ENCODE assay signal across 1 cellular context in the genomic region with DNA sequence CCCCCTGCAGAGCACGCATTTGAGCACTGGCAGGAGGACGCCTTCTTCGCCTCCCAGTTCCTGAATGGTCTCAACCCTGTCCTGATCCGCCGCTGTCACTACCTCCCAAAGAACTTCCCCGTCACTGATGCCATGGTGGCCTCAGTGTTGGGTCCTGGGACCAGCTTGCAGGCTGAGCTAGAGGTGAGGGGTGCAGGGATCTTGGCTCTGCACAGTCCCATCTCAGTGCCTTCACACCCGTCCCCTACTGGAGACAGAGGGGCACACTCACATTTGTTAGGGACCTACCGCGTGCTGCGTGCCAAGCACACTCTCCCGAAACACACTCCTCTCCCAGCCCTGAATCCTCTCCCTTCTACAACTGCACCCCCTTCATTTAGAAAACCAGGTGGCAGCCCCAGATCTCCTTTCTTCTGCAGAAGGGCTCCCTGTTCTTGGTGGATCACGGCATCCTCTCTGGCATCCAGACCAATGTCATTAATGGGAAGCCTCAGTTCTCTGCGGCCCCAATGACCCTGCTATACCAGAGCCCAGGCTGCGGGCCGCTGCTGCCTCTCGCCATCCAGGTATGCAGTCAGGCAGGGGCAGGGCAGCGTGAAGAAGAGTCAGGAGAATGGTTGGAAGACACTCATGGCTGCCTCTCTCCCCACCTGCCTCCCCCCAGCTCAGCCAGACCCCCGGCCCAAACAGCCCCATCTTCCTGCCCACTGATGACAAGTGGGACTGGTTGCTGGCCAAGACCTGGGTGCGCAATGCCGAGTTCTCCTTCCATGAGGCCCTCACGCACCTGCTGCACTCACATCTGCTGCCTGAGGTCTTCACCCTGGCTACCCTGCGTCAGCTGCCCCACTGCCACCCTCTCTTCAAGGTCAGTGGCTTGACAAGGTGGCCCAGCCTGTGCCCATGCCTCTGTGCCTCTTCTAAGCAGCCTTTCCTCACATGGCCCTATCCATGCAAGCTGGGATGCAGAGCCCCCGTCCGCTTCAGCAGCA.
TF ChIP-seq lines count a peak whose summit lies in the region.

No MANE protein-coding gene starts in this region.

TF ChIP-seq in H1, 55 proteins besides CTCF, POLR2A, EP300 and RAD21:
- TF ChIP-seq, protein P1, sequence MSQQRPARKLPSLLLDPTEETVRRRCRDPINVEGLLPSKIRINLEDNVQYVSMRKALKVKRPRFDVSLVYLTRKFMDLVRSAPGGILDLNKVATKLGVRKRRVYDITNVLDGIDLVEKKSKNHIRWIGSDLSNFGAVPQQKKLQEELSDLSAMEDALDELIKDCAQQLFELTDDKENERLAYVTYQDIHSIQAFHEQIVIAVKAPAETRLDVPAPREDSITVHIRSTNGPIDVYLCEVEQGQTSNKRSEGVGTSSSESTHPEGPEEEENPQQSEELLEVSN (IDR thresholded peaks at IDR 0.05), result no peak
- no peak for TF ChIP-seq CHD1 (IDR thresholded peaks at IDR 0.05; ENCODE audit: low read depth, low read length)
- TF ChIP-seq GABPA (IDR thresholded peaks at IDR 0.05; ENCODE audit: borderline replicate concordance, insufficient read depth, low read length), result no peak
- no peak for TF ChIP-seq RXRA (IDR thresholded peaks at IDR 0.05; ENCODE audit: insufficient read depth, low read depth, low read length)
- TF ChIP-seq, protein P2, sequence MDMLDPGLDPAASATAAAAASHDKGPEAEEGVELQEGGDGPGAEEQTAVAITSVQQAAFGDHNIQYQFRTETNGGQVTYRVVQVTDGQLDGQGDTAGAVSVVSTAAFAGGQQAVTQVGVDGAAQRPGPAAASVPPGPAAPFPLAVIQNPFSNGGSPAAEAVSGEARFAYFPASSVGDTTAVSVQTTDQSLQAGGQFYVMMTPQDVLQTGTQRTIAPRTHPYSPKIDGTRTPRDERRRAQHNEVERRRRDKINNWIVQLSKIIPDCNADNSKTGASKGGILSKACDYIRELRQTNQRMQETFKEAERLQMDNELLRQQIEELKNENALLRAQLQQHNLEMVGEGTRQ (IDR thresholded peaks at IDR 0.05; ENCODE audit: low read length), result no peak
- TF ChIP-seq FOSL1 (IDR thresholded peaks at IDR 0.05; ENCODE audit: insufficient read depth, low read depth, low read length), result no peak
- TF ChIP-seq CHD2 (IDR thresholded peaks at IDR 0.05; ENCODE audit: low read length), result no peak
- TF ChIP-seq TCF12 (IDR thresholded peaks at IDR 0.05; ENCODE audit: low read depth, low read length), result no peak
- TF ChIP-seq HDAC2 (IDR thresholded peaks at IDR 0.05; ENCODE audit: borderline replicate concordance in 1 of 2, low read depth in 2 of 2, low read length in 2 of 2), result no peak
- TF ChIP-seq CEBPB (IDR thresholded peaks at IDR 0.05; ENCODE audit: low read depth, low read length), result no peak
- no peak for TF ChIP-seq CBX8 (IDR thresholded peaks at IDR 0.05; ENCODE audit: borderline replicate concordance, low read depth, low read length)
- no peak for TF ChIP-seq CREB1 (IDR thresholded peaks at IDR 0.05)
